ENCODE assay signal across 18 cellular contexts in the genomic region with DNA sequence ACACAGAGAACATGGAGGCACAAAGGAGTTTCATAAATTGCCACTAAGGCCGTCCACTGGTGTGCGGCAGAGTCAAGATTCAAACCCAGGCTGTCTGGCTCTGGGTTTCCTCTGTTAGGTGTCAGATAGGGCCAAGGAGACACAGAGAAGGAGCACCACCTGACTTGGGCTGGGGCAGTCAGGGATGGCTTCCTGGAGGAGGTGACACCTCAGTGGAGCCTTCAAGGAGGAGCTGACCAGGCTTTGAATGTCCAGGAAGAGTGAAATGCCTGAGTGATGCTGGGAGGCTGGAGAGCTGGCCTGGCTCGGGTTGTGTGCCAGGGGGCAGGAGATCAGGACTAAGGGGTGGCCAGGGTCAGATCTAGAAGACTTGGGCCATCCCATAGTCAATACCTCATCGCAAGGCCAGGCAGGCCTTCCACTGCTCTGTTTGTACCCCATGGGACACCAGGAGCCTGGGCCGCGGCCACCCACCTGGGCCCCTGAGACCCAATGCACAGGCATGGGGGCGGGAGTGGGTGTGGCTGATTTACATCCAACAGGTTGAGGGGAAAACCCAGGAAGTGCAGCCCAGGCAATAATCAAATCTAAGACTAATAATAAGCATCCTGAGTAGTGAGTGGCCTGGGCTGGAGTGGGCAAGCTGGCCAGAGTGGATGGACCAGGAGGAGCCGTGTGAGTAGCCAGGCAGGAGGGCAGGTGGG.
"Had no signal": no experiment of that assay in that cellular context is flagged by ENCODE, and none has a peak within 500 bp of the region (broad histone marks: within the 10 kb centered on the region; RNA-seq: fewer than 3 reads in every experiment).

No MANE protein-coding gene starts in this region.

- H3K4me3 Mint-ChIP-seq: activated CD4-positive, alpha-beta memory T cell treated with anti-CD3 and anti-CD28 coated beads, Interleukin-2, amount 10 ng/mL, durations not matched to agents 7 days and 5 days; activated T-cell treated with anti-CD3 and anti-CD28 coated beads, Interleukin-2, amount 50 U/mL, for 4 hours; T-helper 17 cell had no signal

- H3K4me3 ChIP-seq: esophagus squamous epithelium, tibial artery, vagina had no signal

- H3K4me1 ChIP-seq: esophagus squamous epithelium, tibial artery, vagina had no signal

- H3K36me3 ChIP-seq: esophagus squamous epithelium, neutrophil, tibial artery, vagina, WERI-Rb-1 had no signal

- H3K27me3 ChIP-seq: esophagus squamous epithelium, neutrophil, tibial artery, vagina had no signal

- H3K27ac Mint-ChIP-seq: activated CD4-positive, alpha-beta memory T cell treated with anti-CD3 and anti-CD28 coated beads, Interleukin-2, amount 10 ng/mL, durations not matched to agents 7 days and 5 days; T-helper 17 cell had no signal

- H3K4me1 Mint-ChIP-seq: activated CD4-positive, alpha-beta memory T cell treated with anti-CD3 and anti-CD28 coated beads, Interleukin-2, amount 10 ng/mL, durations not matched to agents 7 days and 5 days had no signal

- H3K36me3 Mint-ChIP-seq: naive thymus-derived CD8-positive, alpha-beta T cell had no signal

- ATAC-seq: activated T-cell treated with anti-CD3 and anti-CD28 coated beads, Interleukin-2, amount 50 U/mL, for 4 hours; left colon; naive thymus-derived CD8-positive, alpha-beta T cell; T-helper 17 cell had no signal

- DNase-seq: activated CD4-positive, alpha-beta memory T cell treated with anti-CD3 and anti-CD28 coated beads, Interleukin-2, amount 10 ng/mL, durations not matched to agents 7 days and 5 days; activated CD4-positive, alpha-beta T cell treated with anti-CD3 and anti-CD28 coated beads for 4 hours; activated effector memory CD4-positive, alpha-beta T cell treated with Interleukin-2 at 50 U/mL for 16 hours; activated naive CD4-positive, alpha-beta T cell treated with anti-CD3 and anti-CD28 coated beads, Interleukin-2, amount 50 U/mL, for 16 hours; activated T-cell treated with anti-CD3 and anti-CD28 coated beads, Interleukin-2, amount 50 U/mL, for 4 hours; effector CD4-positive, alpha-beta T cell; esophagus squamous epithelium; head of caudate nucleus; left colon; naive thymus-derived CD8-positive, alpha-beta T cell; stimulated activated CD4-positive, alpha-beta T cell treated with anti-CD3 and anti-CD28 coated beads, Interleukin-12 subunit alpha, Interleukin-12 subunit beta, amount 100 ng/mL, for 4 hours; stimulated activated CD4-positive, alpha-beta T cell treated with anti-CD3 and anti-CD28 coated beads, Interleukin-2, amount 100 ng/mL, for 24 hours; T-helper 17 cell; tibial artery; WERI-Rb-1 had no signal

- FAIRE-seq: colon had no signal

- H3K9me3 ChIP-seq: esophagus squamous epithelium, neutrophil, tibial artery, vagina had no signal

- H3K9me3 Mint-ChIP-seq: activated CD4-positive, alpha-beta memory T cell treated with anti-CD3 and anti-CD28 coated beads, Interleukin-2, amount 10 ng/mL, durations not matched to agents 7 days and 5 days; activated T-cell treated with anti-CD3 and anti-CD28 coated beads, Interleukin-2, amount 50 U/mL, for 4 hours; naive thymus-derived CD8-positive, alpha-beta T cell had no signal

- H3K27ac ChIP-seq: esophagus squamous epithelium, neutrophil, tibial artery, vagina, WERI-Rb-1 had no signal
